ENCODE assay signal across 20 cellular contexts in the genomic region with DNA sequence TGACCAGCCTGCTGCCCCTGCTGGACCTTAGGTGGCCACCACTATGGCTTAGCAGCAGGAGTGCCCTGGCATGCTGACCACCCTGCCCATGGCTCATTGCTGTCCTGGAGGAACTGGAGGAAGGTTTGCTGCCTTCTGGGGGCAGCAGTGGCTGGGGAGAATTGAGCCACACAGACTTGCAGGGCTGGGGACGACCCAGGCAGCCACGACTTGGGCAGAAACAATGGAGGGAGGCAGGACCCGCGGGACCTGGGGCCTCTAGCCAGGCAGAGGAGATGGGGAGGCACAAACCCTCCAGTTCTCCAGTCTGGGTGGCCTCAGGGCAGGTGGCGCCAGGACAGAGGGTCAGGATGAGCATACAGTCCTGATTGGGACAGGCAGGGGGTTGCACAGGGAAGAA. TPM values are rescaled to one million over a fixed set of nuclear protein-coding genes. Genes with fewer than 3 reads are reported as not detected.
"Had no signal": no experiment of that assay in that cellular context is flagged by ENCODE, and none has a peak within 500 bp of the region (broad histone marks: within the 10 kb centered on the region; RNA-seq: fewer than 3 reads in every experiment).

No MANE protein-coding gene starts in this region.

- H3K27me3 Mint-ChIP-seq: memory B cell had no signal

- H3K4me1 ChIP-seq: pancreas had no signal

- H3K27ac ChIP-seq: epithelial cell of prostate, pancreas, SK-N-MC, tibial nerve had no signal

- FAIRE-seq: islet of Langerhans, pancreas had no signal

- H3K36me3 Mint-ChIP-seq: activated naive CD4-positive, alpha-beta T cell treated with anti-CD3 and anti-CD28 coated beads, Interleukin-2, amount 50 U/mL, for 72 hours; memory B cell; naive B cell had no signal

- H3K4me3 ChIP-seq: pancreas, SK-N-MC, tibial nerve had no signal

- H3K27ac Mint-ChIP-seq: activated T-cell treated with anti-CD3 and anti-CD28 coated beads, Interleukin-2, amount 50 U/mL, for 72 hours; effector memory CD8-positive, alpha-beta T cell; memory B cell had no signal

- H3K27me3 ChIP-seq: pancreas, tibial nerve had no signal

- H3K36me3 ChIP-seq: pancreas had no signal

- DNase-seq: activated CD4-positive, alpha-beta T cell treated with anti-CD3 and anti-CD28 coated beads, Interleukin-2, amount 50 U/mL, for 1 hour; activated CD4-positive, CD25-positive, alpha-beta regulatory T cell treated with anti-CD3 and anti-CD28 coated beads, Interleukin-2, amount 50 U/mL, for 72 hours; activated CD8-positive, alpha-beta memory T cell treated with anti-CD3 and anti-CD28 coated beads for 24 hours; activated gamma-delta T cell; activated T-cell treated with anti-CD3 and anti-CD28 coated beads, Interleukin-2, amount 50 U/mL, for 72 hours; dermis blood vessel endothelial cell; effector memory CD8-positive, alpha-beta T cell; naive B cell; stimulated activated CD4-positive, alpha-beta T cell treated with anti-CD3 and anti-CD28 coated beads, Interleukin-12 subunit alpha, Interleukin-12 subunit beta, amount 100 ng/mL, for 4 hours; stimulated activated CD4-positive, alpha-beta T cell treated with anti-CD3 and anti-CD28 coated beads, Interleukin-1b, Interleukin-23, amount 100 ng/mL, for 48 hours; stimulated activated CD8-positive, alpha-beta memory T cell treated with anti-CD3 and anti-CD28 coated beads, Interleukin-4, amount 100 ng/mL, for 48 hours; stimulated activated naive CD8-positive, alpha-beta T cell treated with anti-CD3 and anti-CD28 coated beads, Interleukin-15, Interleukin-2, amounts not matched to agents 100 U/mL and 50 U/mL, for 24 hours had no signal

- H3K9me3 Mint-ChIP-seq: activated naive CD4-positive, alpha-beta T cell treated with anti-CD3 and anti-CD28 coated beads, Interleukin-2, amount 50 U/mL, for 72 hours; activated T-cell treated with anti-CD3 and anti-CD28 coated beads, Interleukin-2, amount 50 U/mL, for 72 hours; effector memory CD8-positive, alpha-beta T cell; memory B cell; naive B cell had no signal

- ATAC-seq: activated naive CD4-positive, alpha-beta T cell treated with anti-CD3 and anti-CD28 coated beads, Interleukin-2, amount 50 U/mL, for 72 hours; activated T-cell treated with anti-CD3 and anti-CD28 coated beads, Interleukin-2, amount 50 U/mL, for 72 hours; effector memory CD8-positive, alpha-beta T cell; stimulated activated naive CD8-positive, alpha-beta T cell treated with anti-CD3 and anti-CD28 coated beads, Interleukin-15, Interleukin-2, amounts not matched to agents 100 U/mL and 50 U/mL, for 24 hours had no signal

- H3K4me3 Mint-ChIP-seq: activated T-cell treated with anti-CD3 and anti-CD28 coated beads, Interleukin-2, amount 50 U/mL, for 72 hours; effector memory CD8-positive, alpha-beta T cell; memory B cell; naive B cell had no signal

- H3K9me3 ChIP-seq: pancreas, tibial nerve had no signal

RNA-seq across cellular contexts. Expression of a gene that starts 32.8 kb away (rescaled TPM):
- total RNA-seq: mononuclear cell had no signal
